Comparison of ENCODE assay signal across 1 cellular context in genomic region chr3:48070030-48070429, GRCh38.
TF ChIP-seq lines count a peak whose summit lies in the region.

No MANE protein-coding gene starts in this region.

TF ChIP-seq in SK-N-SH treated with all-trans-retinoic acid at 6 μM for 48 hours, 23 proteins besides CTCF, POLR2A, EP300 and RAD21 (continued from another document):
- no peak for TF ChIP-seq BACH2 (CRISPR knock-in tag; IDR thresholded peaks at IDR 0.05; ENCODE audit: borderline replicate concordance)
- no peak for TF ChIP-seq RARB (CRISPR knock-in tag; IDR thresholded peaks at IDR 0.05)
- no peak for TF ChIP-seq PPARA (CRISPR knock-in tag; IDR thresholded peaks at IDR 0.05; ENCODE audit: borderline replicate concordance)
- TF ChIP-seq PATZ1 (CRISPR knock-in tag; IDR thresholded peaks at IDR 0.05; ENCODE audit: borderline replicate concordance), result no peak
- no peak for TF ChIP-seq GLIS3 (CRISPR knock-in tag; IDR thresholded peaks at IDR 0.05)
- TF ChIP-seq ZFP3 (CRISPR knock-in tag; IDR thresholded peaks at IDR 0.05), result no peak
TF ChIP-seq in SK-N-SH treated with all-trans-retinoic acid at 6 μM for 48 hours: peak in this region for 0.
